25 cellular contexts compared by ENCODE assay signal in genomic region chr6:134851548-134851947, GRCh38.
"Had no signal": no experiment of that assay in that cellular context is flagged by ENCODE, and none has a peak within 500 bp of the region (broad histone marks: within the 10 kb centered on the region; RNA-seq: fewer than 3 reads in every experiment).

No MANE protein-coding gene starts in this region.

- H3K4me3 Mint-ChIP-seq: immature natural killer cell; mesothelial cell of epicardium; naive B cell; natural killer cell; stimulated activated effector memory CD8-positive, alpha-beta T cell treated with anti-CD3 and anti-CD28 coated beads, Interleukin-12 subunit alpha, Interleukin-12 subunit beta, amount 100 ng/mL, for 72 hours; stimulated activated naive CD8-positive, alpha-beta T cell treated with anti-CD3 and anti-CD28 coated beads, Interleukin-15, Interleukin-2, amounts not matched to agents 100 ng/mL and 50 ng/mL, for 24 hours had no signal

- H3K27ac Mint-ChIP-seq: immature natural killer cell; mesothelial cell of epicardium; naive B cell; natural killer cell; stimulated activated effector memory CD8-positive, alpha-beta T cell treated with anti-CD3 and anti-CD28 coated beads, Interleukin-12 subunit alpha, Interleukin-12 subunit beta, amount 100 ng/mL, for 72 hours; stimulated activated naive CD8-positive, alpha-beta T cell treated with anti-CD3 and anti-CD28 coated beads, Interleukin-15, Interleukin-2, amounts not matched to agents 100 ng/mL and 50 ng/mL, for 24 hours had no signal

- H3K4me1 ChIP-seq: left lung, pancreas, prostate gland, sigmoid colon, spleen, tibial artery, upper lobe of right lung had no signal

- H3K4me1 Mint-ChIP-seq: immature natural killer cell; naive B cell; natural killer cell; stimulated activated effector memory CD8-positive, alpha-beta T cell treated with anti-CD3 and anti-CD28 coated beads, Interleukin-12 subunit alpha, Interleukin-12 subunit beta, amount 100 ng/mL, for 72 hours had no signal

- H3K9me3 ChIP-seq: left lung, pancreas, prostate gland, sigmoid colon, spleen, suprapubic skin, thoracic aorta, tibial artery, upper lobe of right lung had no signal

- FAIRE-seq: islet of Langerhans, kidney, pancreas, small intestine, urothelium cell line had no signal

- H3K27ac ChIP-seq: left lung, pancreas, prostate gland, sigmoid colon, spleen, suprapubic skin, thoracic aorta, tibial artery, upper lobe of right lung had no signal

- H3K4me3 ChIP-seq: left lung, lung, pancreas, prostate gland, sigmoid colon, spleen, suprapubic skin, thoracic aorta, tibial artery, upper lobe of right lung had no signal

- H3K36me3 Mint-ChIP-seq: immature natural killer cell; mesothelial cell of epicardium; naive B cell; natural killer cell; stimulated activated effector memory CD8-positive, alpha-beta T cell treated with anti-CD3 and anti-CD28 coated beads, Interleukin-12 subunit alpha, Interleukin-12 subunit beta, amount 100 ng/mL, for 72 hours had no signal

- H3K36me3 ChIP-seq: left lung, pancreas, prostate gland, sigmoid colon, spleen, suprapubic skin, thoracic aorta, tibial artery, upper lobe of right lung had no signal

- H3K27me3 ChIP-seq: left lung, pancreas, sigmoid colon, spleen, suprapubic skin, tibial artery, upper lobe of right lung had no signal

- DNase-seq: hypothalamus; immature natural killer cell; kidney; left lung; naive B cell; natural killer cell; pancreas; right cardiac atrium; sigmoid colon; small intestine; spleen; stimulated activated CD4-positive, alpha-beta T cell treated with anti-CD3 and anti-CD28 coated beads, Interleukin-4, amount 100 ng/mL, for 24 hours; stimulated activated naive CD4-positive, alpha-beta T cell; tibial artery; trophoblast cell; upper lobe of right lung had no signal

- H3K9me3 Mint-ChIP-seq: mesothelial cell of epicardium; naive B cell; natural killer cell; stimulated activated effector memory CD8-positive, alpha-beta T cell treated with anti-CD3 and anti-CD28 coated beads, Interleukin-12 subunit alpha, Interleukin-12 subunit beta, amount 100 ng/mL, for 72 hours; stimulated activated naive CD8-positive, alpha-beta T cell treated with anti-CD3 and anti-CD28 coated beads, Interleukin-15, Interleukin-2, amounts not matched to agents 100 ng/mL and 50 ng/mL, for 24 hours had no signal

- ATAC-seq: left lung; natural killer cell; pancreas; right cardiac atrium; stimulated activated effector memory CD8-positive, alpha-beta T cell treated with anti-CD3 and anti-CD28 coated beads, Interleukin-12 subunit alpha, Interleukin-12 subunit beta, amount 100 ng/mL, for 72 hours; upper lobe of right lung had no signal
